ENCODE assay signal across 26 cellular contexts in genomic region chr1:22418352-22418751, GRCh38. TPM values are rescaled to one million over a fixed set of nuclear protein-coding genes. Genes with fewer than 3 reads are reported as not detected.
DNase-seq lines count a peak whose midpoint lies in the region; ATAC-seq, FAIRE-seq and TF ChIP-seq lines count a peak whose summit lies in the region.
"Had no signal": no experiment of that assay in that cellular context is flagged by ENCODE, and none has a peak within 500 bp of the region (broad histone marks: within the 10 kb centered on the region; RNA-seq: fewer than 3 reads in every experiment).

No MANE protein-coding gene starts in this region.

- H3K27ac ChIP-seq in BLaER1 = no peak overlapping the region
- no peak overlapping the region for H3K27ac ChIP-seq in stomach
- H3K27ac ChIP-seq in aorta (ENCODE audit: low read depth in 1 of 2, low read length in 2 of 2) = no peak overlapping the region
- H3K27ac ChIP-seq: hepatocyte, neutrophil, prostate gland, RWPE1, SK-N-MC, skin epidermis had no signal

- H3K9me3 ChIP-seq in BLaER1 (no peaks in the 10 kb centered on the region), stomach (no peaks in the 10 kb centered on the region), aorta (ENCODE audit: control insufficient read depth, low read length) (no peaks in the 10 kb centered on the region)
- H3K9me3 ChIP-seq: gastrocnemius medialis, neutrophil, prostate gland had no signal

- H3K4me1 ChIP-seq in BLaER1 = peaks cover 22% of the 10 kb centered on the region
- peaks cover 12 to 23% (median 22%) of the 10 kb centered on the region in 4 donors for H3K4me1 ChIP-seq in stomach
- H3K4me1 ChIP-seq in aorta (ENCODE audit: control insufficient read depth in 1 of 2, insufficient read depth in 2 of 2, low read length in 2 of 2) = no peaks in the 10 kb centered on the region

- FAIRE-seq in bronchial epithelial cell (lab: Jason Lieb, UNC) = peak; percentile 75
- FAIRE-seq: TTC549 had no signal

- H3K27me3 Mint-ChIP-seq in nephron progenitor cell (ENCODE audit: low read depth, poor library complexity) = peaks cover 60% of the 10 kb centered on the region
- H3K27me3 Mint-ChIP-seq in activated T-cell treated with anti-CD3 and anti-CD28 coated beads, Interleukin-2, amount 50 U/mL, for 24 hours = peaks cover 51% of the 10 kb centered on the region

- no peaks in the 10 kb centered on the region for H3K9me3 Mint-ChIP-seq in nephron progenitor cell
- no peaks in the 10 kb centered on the region for H3K9me3 Mint-ChIP-seq in activated T-cell treated with anti-CD3 and anti-CD28 coated beads, Interleukin-2, amount 50 U/mL, for 24 hours
- H3K9me3 Mint-ChIP-seq: activated T-cell treated with anti-CD3 and anti-CD28 coated beads, Interleukin-2, amount 50 U/mL, for 72 hours; memory B cell; stimulated activated memory B cell treated with anti-CD40 and anti-IgM and Interleukin-4, amounts not matched to agents 10 μg/mL and 1 μg/mL and 100 μg/mL, for 72 hours had no signal

- H3K4me2 ChIP-seq in BLaER1 = peak overlapping the region; percentile 63
- H3K4me2 ChIP-seq: hepatocyte had no signal

- no peaks in the 10 kb centered on the region for H3K36me3 Mint-ChIP-seq in nephron progenitor cell (ENCODE audit: low read depth)
- H3K36me3 Mint-ChIP-seq in activated T-cell treated with anti-CD3 and anti-CD28 coated beads, Interleukin-2, amount 50 U/mL, for 24 hours (ENCODE audit: low read depth) = no peaks in the 10 kb centered on the region
- H3K36me3 Mint-ChIP-seq: memory B cell; stimulated activated memory B cell treated with anti-CD40 and anti-IgM and Interleukin-4, amounts not matched to agents 10 μg/mL and 1 μg/mL and 100 μg/mL, for 72 hours had no signal

- TF ChIP-seq CTCF in bronchial epithelial cell (IDR thresholded peaks at IDR 0.05; ENCODE audit: insufficient read depth, low read length, severe bottlenecking) = no peak
- TF ChIP-seq CTCF in nephron progenitor cell (IDR thresholded peaks at IDR 0.05) = no peak
- no peak for TF ChIP-seq CTCF in stomach (IDR thresholded peaks at IDR 0.05)

- TF ChIP-seq EP300 in stomach (IDR thresholded peaks at IDR 0.05) = no peak

- peak overlapping the region; percentile 23 for H3K4me3 Mint-ChIP-seq in nephron progenitor cell
- H3K4me3 Mint-ChIP-seq in activated T-cell treated with anti-CD3 and anti-CD28 coated beads, Interleukin-2, amount 50 U/mL, for 24 hours = no peak overlapping the region
- H3K4me3 Mint-ChIP-seq: activated T-cell treated with anti-CD3 and anti-CD28 coated beads, Interleukin-2, amount 50 U/mL, for 72 hours; memory B cell; stimulated activated memory B cell treated with anti-CD40 and anti-IgM and Interleukin-4, amounts not matched to agents 10 μg/mL and 1 μg/mL and 100 μg/mL, for 72 hours; T-helper 17 cell had no signal

- intact Hi-C loops in stomach (cut with DNase I; ENCODE audit: low total_unique reads) (loop anchor here (5.0 kb wide), 1 partner anchor 286 kb away; no protein-coding TSS in a partner anchor), aorta (cut with DNase I) (loop anchor here in 1 of 2 donors (1.0 kb wide), 1 partner anchor 224 kb away; no protein-coding TSS in a partner anchor)

- H3K4me1 Mint-ChIP-seq in nephron progenitor cell = peaks cover 32% of the 10 kb centered on the region
- peaks cover 3% of the 10 kb centered on the region for H3K4me1 Mint-ChIP-seq in activated T-cell treated with anti-CD3 and anti-CD28 coated beads, Interleukin-2, amount 50 U/mL, for 24 hours (ENCODE audit: low read depth)

- DNase-seq in Caki2 (ENCODE audit: low read depth) = peak; percentile 38
- DNase-seq in bronchial epithelial cell (ENCODE audit: low read depth) = no peak
- no peak for DNase-seq in nephron progenitor cell
- no peak for DNase-seq in stomach
- DNase-seq in activated T-cell treated with anti-CD3 and anti-CD28 coated beads, Interleukin-2, amount 50 U/mL, for 24 hours = no peak
- DNase-seq in aorta = no peak
- DNase-seq: activated T-cell treated with anti-CD3 and anti-CD28 coated beads, Interleukin-2, amount 50 U/mL, for 72 hours; DMS79 treated with DMSO at 0.1 percent for 48 hours; gastrocnemius medialis; GF-D8; NCI-H1436; NCI-H2081; NCI-H524 treated with DMSO at 0.1 percent for 48 hours; OCI-M1; T-helper 17 cell had no signal

- H3K9ac ChIP-seq in BLaER1 = no peak overlapping the region

- no peaks in the 10 kb centered on the region for H3K27me3 ChIP-seq in BLaER1
- peaks cover 3% of the 10 kb centered on the region for H3K27me3 ChIP-seq in bronchial epithelial cell (ENCODE audit: control insufficient read depth, insufficient read depth, low read length)
- peaks cover 0 to 46% (median 0%) of the 10 kb centered on the region in 3 donors for H3K27me3 ChIP-seq in stomach
- H3K27me3 ChIP-seq in aorta (ENCODE audit: control insufficient read depth in 1 of 2, insufficient read depth in 2 of 2, low read length in 1 of 2) = no peaks in the 10 kb centered on the region
- H3K27me3 ChIP-seq: gastrocnemius medialis, hepatocyte had no signal

- 34 to 62% (median 50%) methylated on average over 4 of the region's 4 CpGs for WGBS in stomach, 5 donors
- WGBS in aorta, 2 donors = 61 to 71% methylated on average over 4 of the region's 4 CpGs

- H4K20me1 ChIP-seq in BLaER1 = no peaks in the 10 kb centered on the region

- ATAC-seq in aorta (ENCODE audit: low FRiP score) (no peak), HG02759 (IDR thresholded peaks at IDR 0.05; ENCODE audit: unreplicated experiment) (no peak)
- ATAC-seq: activated T-cell treated with anti-CD3 and anti-CD28 coated beads, Interleukin-2, amount 50 U/mL, for 72 hours; stimulated activated memory B cell treated with anti-CD40 and anti-IgM and Interleukin-4, amounts not matched to agents 10 μg/mL and 1 μg/mL and 100 μg/mL, for 72 hours; T-helper 17 cell had no signal

- H3K4me3 ChIP-seq in BLaER1 = no peak overlapping the region
- no peak overlapping the region for H3K4me3 ChIP-seq in bronchial epithelial cell (ENCODE audit: low read depth, low read length)
- H3K4me3 ChIP-seq in stomach = no peak overlapping the region
- H3K4me3 ChIP-seq in aorta (ENCODE audit: low read length in 2 of 2) = no peak overlapping the region
- H3K4me3 ChIP-seq: gastrocnemius medialis, hepatocyte, prostate gland, SK-N-MC, skin epidermis had no signal

- TF ChIP-seq POLR2A in stomach (IDR thresholded peaks at IDR 0.05) = no peak

- H3K36me3 ChIP-seq in BLaER1 (no peaks in the 10 kb centered on the region), bronchial epithelial cell (ENCODE audit: control insufficient read depth, insufficient read depth, low read length) (no peaks in the 10 kb centered on the region), stomach (no peaks in the 10 kb centered on the region), aorta (ENCODE audit: control insufficient read depth in 1 of 2, insufficient read depth in 2 of 2, low read length in 1 of 2) (no peaks in the 10 kb centered on the region)
- H3K36me3 ChIP-seq: gastrocnemius medialis, neutrophil, prostate gland had no signal

- in situ Hi-C loops in Caki2 (cut with HindIII; ENCODE audit: low pct_unique_long_range_greater_than_20kb, low sequenced_read_pairs) = no loop called here

- peak overlapping the region; percentile 10 for H3K27ac Mint-ChIP-seq in nephron progenitor cell
- H3K27ac Mint-ChIP-seq in activated T-cell treated with anti-CD3 and anti-CD28 coated beads, Interleukin-2, amount 50 U/mL, for 24 hours = no peak overlapping the region
- H3K27ac Mint-ChIP-seq: activated T-cell treated with anti-CD3 and anti-CD28 coated beads, Interleukin-2, amount 50 U/mL, for 72 hours; memory B cell; stimulated activated memory B cell treated with anti-CD40 and anti-IgM and Interleukin-4, amounts not matched to agents 10 μg/mL and 1 μg/mL and 100 μg/mL, for 72 hours; T-helper 17 cell had no signal

RNA-seq across cellular contexts. Expression of gene ZBTB40, which starts 33.3 kb away (rescaled TPM):
- 5.7 and 6.7 TPM in 2 replicates for total RNA-seq in Caki2 (2014; rRNA removed; shearing (Covaris generic); ENCODE audit: low replicate concordance)
- total RNA-seq in bronchial epithelial cell (7.4 and 9.9 TPM in 2 replicates), stomach (10 to 100 TPM; 11.0 to 39.3 (median 17.2) TPM), aorta (10 to 100 TPM; 21.2 to 24.9 TPM)
- polyA plus RNA-seq in stomach (1 to 10 TPM; 2.1 to 4.2 (median 2.6) TPM), aorta (10 to 100 TPM in 1 of 2 donors, 1 to 10 TPM in 1; 4.4 to 19.3 TPM)
